15 cellular contexts compared by ENCODE assay signal in the genomic region with DNA sequence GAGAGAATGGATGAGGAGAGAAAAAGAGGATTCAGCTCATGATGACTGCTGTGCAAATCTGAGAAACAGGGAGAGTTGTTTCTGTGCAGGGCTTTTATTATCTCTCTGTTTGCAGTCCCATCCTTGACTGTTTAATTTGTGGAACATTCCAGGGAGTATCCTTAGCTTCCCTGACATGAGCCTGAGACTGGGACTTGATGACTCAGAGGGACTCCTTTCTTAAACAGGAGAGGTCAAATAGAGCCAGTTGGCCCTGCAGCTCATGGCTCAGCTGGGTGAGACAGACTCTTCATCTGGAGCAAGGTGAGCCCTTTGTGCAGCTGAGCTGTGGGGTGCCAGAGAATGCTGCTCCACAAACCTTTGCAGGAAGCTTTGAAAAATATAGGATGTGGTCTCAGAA. TPM values are rescaled to one million over a fixed set of nuclear protein-coding genes. Genes with fewer than 3 reads are reported as not detected.
A peak's percentile ranks its signal among the peaks of the same experiment; 100 is the strongest.
DNase-seq lines count a peak whose midpoint lies in the region; ATAC-seq, FAIRE-seq and TF ChIP-seq lines count a peak whose summit lies in the region.
"Had no signal": no experiment of that assay in that cellular context is flagged by ENCODE, and none has a peak within 500 bp of the region (broad histone marks: within the 10 kb centered on the region; RNA-seq: fewer than 3 reads in every experiment).

No MANE protein-coding gene starts in this region.

- no peaks in the 10 kb centered on the region for H3K27me3 Mint-ChIP-seq in activated naive CD4-positive, alpha-beta T cell treated with anti-CD3 and anti-CD28 coated beads, Interleukin-2, amount 10 ng/mL, durations not matched to agents 7 days and 5 days

- no peaks in the 10 kb centered on the region for H3K9me3 Mint-ChIP-seq in activated naive CD4-positive, alpha-beta T cell treated with anti-CD3 and anti-CD28 coated beads, Interleukin-2, amount 10 ng/mL, durations not matched to agents 7 days and 5 days

- H3K27ac Mint-ChIP-seq in activated naive CD4-positive, alpha-beta T cell treated with anti-CD3 and anti-CD28 coated beads, Interleukin-2, amount 10 ng/mL, durations not matched to agents 7 days and 5 days: no peak overlapping the region

- H3K4me3 Mint-ChIP-seq in activated naive CD4-positive, alpha-beta T cell treated with anti-CD3 and anti-CD28 coated beads, Interleukin-2, amount 10 ng/mL, durations not matched to agents 7 days and 5 days: no peak overlapping the region

- H3K36me3 ChIP-seq in small intestine (ENCODE audit: control insufficient read depth in 2 of 2, insufficient read depth in 2 of 2, low read length in 2 of 2): no peaks in the 10 kb centered on the region

- no peak for FAIRE-seq in small intestine (lab: Jason Lieb, UNC)

- no peak for TF ChIP-seq CTCF in RWPE1 (conservative IDR thresholded peaks at IDR 0.05; ENCODE audit: low read depth)

- POLR2A ChIA-PET in RWPE1 (lab: Yijun Ruan, JAX; ENCODE audit: low non-redundant PET): no interaction called here

- no peaks in the 10 kb centered on the region for H3K36me3 Mint-ChIP-seq in activated naive CD4-positive, alpha-beta T cell treated with anti-CD3 and anti-CD28 coated beads, Interleukin-2, amount 10 ng/mL, durations not matched to agents 7 days and 5 days

- ATAC-seq in left ventricle myocardium superior: peak; percentile 51

- peak overlapping the region; percentile 59 for H3K27ac ChIP-seq in RWPE1
- H3K27ac ChIP-seq in small intestine (ENCODE audit: low read depth in 1 of 2, low read length in 1 of 2): no peak overlapping the region
- H3K27ac ChIP-seq: coronary artery, skin epidermis had no signal

- H3K4me1 Mint-ChIP-seq in activated naive CD4-positive, alpha-beta T cell treated with anti-CD3 and anti-CD28 coated beads, Interleukin-2, amount 10 ng/mL, durations not matched to agents 7 days and 5 days: no peaks in the 10 kb centered on the region

- no peak overlapping the region for H3K4me3 ChIP-seq in small intestine (ENCODE audit: low read depth in 1 of 2, low read length in 2 of 2)
- H3K4me3 ChIP-seq: coronary artery, skin epidermis had no signal

- intact Hi-C loops in left ventricle myocardium superior (cut with micrococcal nuclease): no loop called here

- no peaks in the 10 kb centered on the region for H3K4me1 ChIP-seq in small intestine (ENCODE audit: control insufficient read depth in 2 of 2, insufficient read depth in 1 of 2, low read depth in 1 of 2, low read length in 1 of 2)

- DNase-seq in NCI-H1417 (lab: John Stamatoyannopoulos, UW): peak; percentile 1 to 38 (median 35)
- no peak for DNase-seq in NCI-H1417 treated with DMSO at 0.1 percent for 48 hours (lab: John Stamatoyannopoulos, UW)
- DNase-seq in RWPE1 (ENCODE audit: low spot score): peak; percentile 47
- peak; percentile 30 for DNase-seq in left ventricle myocardium superior
- DNase-seq in small intestine: peak; percentile 12
- DNase-seq in NCI-H446 treated with DMSO at 0.1 percent for 48 hours (lab: John Stamatoyannopoulos, UW): no peak
- no peak for DNase-seq in activated naive CD4-positive, alpha-beta T cell treated with anti-CD3 and anti-CD28 coated beads, Interleukin-2, amount 10 ng/mL, durations not matched to agents 7 days and 5 days
- DNase-seq in mesenteric fat pad (ENCODE audit: low spot score): no peak
- DNase-seq: activated CD4-positive, alpha-beta T cell treated with anti-CD3 and anti-CD28 coated beads for 4 hours; activated naive CD4-positive, alpha-beta T cell; KBM-7; mammary epithelial cell; NCI-H2171 treated with DMSO at 0.1 percent for 48 hours had no signal

- no peaks in the 10 kb centered on the region for H3K27me3 ChIP-seq in small intestine (ENCODE audit: control insufficient read depth in 2 of 2, insufficient read depth in 2 of 2, low read length in 2 of 2)

- CTCF ChIA-PET in RWPE1 (lab: Yijun Ruan, JAX): no interaction called here
- CTCF ChIA-PET in activated naive CD4-positive, alpha-beta T cell treated with anti-CD3 and anti-CD28 coated beads, Interleukin-2, amount 10 ng/mL, durations not matched to agents 7 days and 5 days (lab: Charles Lee): no interaction called here

- H3K9me3 ChIP-seq in small intestine (ENCODE audit: control insufficient read depth, low read depth): no peaks in the 10 kb centered on the region

RNA-seq across cellular contexts. Expression of a gene that starts 14.3 kb away (rescaled TPM):
- total RNA-seq in left ventricle myocardium superior (13.3 TPM), mesenteric fat pad (48.6 TPM)
- polyA plus RNA-seq in small intestine: 1 to 10 TPM; 1.1 to 4.0 (median 3.8) TPM

Comparison
In these comparisons a context has a peak if more than half of its experiments do, and no peak if none do; other contexts are left out.
1. DNase-seq: peak in NCI-H1417 (3 of 3), RWPE1 (single experiment), left ventricle myocardium superior (single experiment) and small intestine (single experiment); none in NCI-H1417 treated with DMSO at 0.1 percent for 48 hours (single experiment), NCI-H446 treated with DMSO at 0.1 percent for 48 hours (single experiment), activated naive CD4-positive, alpha-beta T cell treated with anti-CD3 and anti-CD28 coated beads, Interleukin-2, amount 10 ng/mL, durations not matched to agents 7 days and 5 days (single experiment) and mesenteric fat pad (single experiment).